9 cellular contexts compared by ENCODE assay signal in genomic region chr20:63973636-63974401, GRCh38. TPM values are rescaled to one million over a fixed set of nuclear protein-coding genes. Genes with fewer than 3 reads are reported as not detected.
A peak's percentile ranks its signal among the peaks of the same experiment; 100 is the strongest.
DNase-seq lines count a peak whose midpoint lies in the region; FAIRE-seq and TF ChIP-seq lines count a peak whose summit lies in the region.
"Had no signal": no experiment of that assay in that cellular context is flagged by ENCODE, and none has a peak within 500 bp of the region (broad histone marks: within the 10 kb centered on the region; RNA-seq: fewer than 3 reads in every experiment).

No MANE protein-coding gene starts in this region.

- no peak for FAIRE-seq in urothelium cell line (lab: Jason Lieb, UNC)
- FAIRE-seq: A204.1 had no signal

- H3K27ac ChIP-seq in adrenal gland (peak overlapping the region in 2 of 5 donors; percentile 45 to 50), trophoblast cell (ENCODE audit: low read depth, low read length) (no peak overlapping the region)

- H3K36me3 ChIP-seq in adrenal gland (replicated peaks in 1 of 2) (no peaks in the 10 kb centered on the region), trophoblast cell (ENCODE audit: control insufficient read depth in 1 of 2, insufficient read depth in 2 of 2, low read length in 2 of 2) (peaks cover 0 to 2% of the 10 kb centered on the region in 2 experiments)

- no peak overlapping the region for H4K91ac ChIP-seq in trophoblast cell (ENCODE audit: low read depth, low read length)

- no peak overlapping the region for H3K18ac ChIP-seq in trophoblast cell (ENCODE audit: low read length)

- no peak overlapping the region for H2AK5ac ChIP-seq in trophoblast cell (ENCODE audit: low read length)

- intact Hi-C loops in adrenal gland (cut with DNase I) (loop anchor here (2.0 to 10.0 kb wide), 3 partner anchors 189 to 435 kb away; no protein-coding TSS in a partner anchor), cardiac septum (cut with DNase I) (loop anchor here (2.0 to 10.0 kb wide), 3 partner anchors 65 to 437 kb away; partner anchors contain the start of gene PTK6)

- H2BK12ac ChIP-seq in trophoblast cell (ENCODE audit: low read length): no peak overlapping the region

- H3K27me3 ChIP-seq in adrenal gland (no peaks in the 10 kb centered on the region), trophoblast cell (ENCODE audit: insufficient read depth, low read length) (no peaks in the 10 kb centered on the region)

- no peak overlapping the region for H2BK120ac ChIP-seq in trophoblast cell (ENCODE audit: insufficient read depth, low read length, poor library complexity)

- H3K23ac ChIP-seq in trophoblast cell (ENCODE audit: low read length): no peak overlapping the region

- peaks cover 8 to 20% of the 10 kb centered on the region in 2 donors for H3K4me1 ChIP-seq in adrenal gland (replicated peaks in 1 of 2)
- H3K4me1 ChIP-seq in trophoblast cell (ENCODE audit: control insufficient read depth in 1 of 2, insufficient read depth in 2 of 2, low read length in 2 of 2): peaks cover 15 to 21% of the 10 kb centered on the region in 2 experiments

- DNase-seq in NCI-H1436 (lab: John Stamatoyannopoulos, UW): peak; percentile 53
- DNase-seq in NCI-H1436 treated with DMSO at 0.1 percent for 48 hours (lab: John Stamatoyannopoulos, UW): no peak
- peak; percentile 87 for DNase-seq in NB4 (ENCODE audit: low read depth)
- peak; percentile 86 for DNase-seq in SW480 (ENCODE audit: low spot score)
- peak; percentile 84 to 94 (median 90) for DNase-seq in adrenal gland
- peak; percentile 93 for DNase-seq in cardiac septum (ENCODE audit: low spot score)
- peak; percentile 79 to 90 for DNase-seq in trophoblast cell
- peak; percentile 90 for DNase-seq in urothelium cell line (ENCODE audit: low spot score)

- H3K79me1 ChIP-seq in trophoblast cell (ENCODE audit: low read length): peaks cover 11% of the 10 kb centered on the region

- H3K9me3 ChIP-seq in adrenal gland (replicated peaks in 1 of 3): no peaks in the 10 kb centered on the region
- peaks cover under 1% of the 10 kb centered on the region for H3K9me3 ChIP-seq in trophoblast cell (ENCODE audit: insufficient read depth, low read depth, low read length)

- H3K4me3 ChIP-seq in NB4 (ENCODE audit: low read depth, low read length): no peak overlapping the region
- peak overlapping the region in 1 of 4 donors; percentile 47 for H3K4me3 ChIP-seq in adrenal gland
- peak overlapping the region; percentile 27 for H3K4me3 ChIP-seq in trophoblast cell (ENCODE audit: low read depth, low read length)

- H4K8ac ChIP-seq in trophoblast cell (ENCODE audit: low read depth, low read length): no peak overlapping the region

- no peak for TF ChIP-seq POLR2A in NB4 (IDR thresholded peaks at IDR 0.05; ENCODE audit: extremely low read depth, insufficient read length)
- no peak for TF ChIP-seq POLR2A in adrenal gland (IDR thresholded peaks at IDR 0.05)

- H3K79me2 ChIP-seq in trophoblast cell (ENCODE audit: control insufficient read depth, insufficient read depth, low read length, poor library complexity): peaks cover 7% of the 10 kb centered on the region

- H3K4me2 ChIP-seq in trophoblast cell (ENCODE audit: low read length): peak overlapping the region; percentile 85

- 10 to 13% (median 11%) methylated on average over 30 to 37 of the region's 37 CpGs for WGBS in adrenal gland, 4 donors
- WGBS in trophoblast cell (ENCODE audit: extremely low coverage, insufficient coverage, insufficient read length): no CpG with 5 or more reads among the region's 37 CpGs

- H3K4ac ChIP-seq in trophoblast cell (ENCODE audit: low read depth, low read length): no peak overlapping the region

- H2BK5ac ChIP-seq in trophoblast cell (ENCODE audit: low read depth, low read length, poor library complexity): no peak overlapping the region

- TF ChIP-seq CTCF in NB4 (IDR thresholded peaks at IDR 0.05; ENCODE audit: low read depth, low read length): peak; percentile 93
- TF ChIP-seq CTCF in adrenal gland (IDR thresholded peaks at IDR 0.05): peak; percentile 95 to 100 (median 98)

- H2AFZ ChIP-seq in trophoblast cell (ENCODE audit: insufficient read depth, low read length, poor library complexity): peak overlapping the region; percentile 37

- no peak overlapping the region for H4K12ac ChIP-seq in trophoblast cell (ENCODE audit: low read depth, low read length)

- H3K9ac ChIP-seq in trophoblast cell (ENCODE audit: low read length): peak overlapping the region; percentile 2

- no peak overlapping the region for H3K14ac ChIP-seq in trophoblast cell (ENCODE audit: low read length)

RNA-seq across cellular contexts. Expression of gene ZNF512B, which starts 4.1 kb away (rescaled TPM):
- total RNA-seq in adrenal gland (10 to 100 TPM in 6 of 8 donors, 1 to 10 TPM in 2; 8.5 to 24.7 (median 13.9) TPM), cardiac septum (12.8 TPM)
- polyA plus RNA-seq in adrenal gland: 10 to 100 TPM in 2 of 3 donors, 1 to 10 TPM in 1; 3.5 to 39.4 (median 12.1) TPM
- 7.5 and 7.8 TPM in 2 replicates for polyA plus RNA-seq in trophoblast cell (2013)

RNA-seq across cellular contexts. Expression of gene SAMD10, which starts 5.6 kb away (rescaled TPM):
- total RNA-seq in adrenal gland (1 to 10 TPM; 1.1 to 8.8 (median 4.6) TPM), cardiac septum (4.0 TPM)
- 1 to 10 TPM; 1.7 to 8.4 (median 4.4) TPM for polyA plus RNA-seq in adrenal gland
- polyA plus RNA-seq in trophoblast cell (2013): 4.3 and 4.5 TPM in 2 replicates

RNA-seq across cellular contexts. Expression of gene PRPF6, which starts 7.1 kb away (rescaled TPM):
- 10 to 100 TPM; 51.6 to 73.9 (median 58.4) TPM for total RNA-seq in adrenal gland
- 10 to 100 TPM; 48.3 to 49.8 (median 49.1) TPM for polyA plus RNA-seq in adrenal gland
- total RNA-seq in cardiac septum: 47.5 TPM
- polyA plus RNA-seq in trophoblast cell (2013): 45.4 and 45.8 TPM in 2 replicates

RNA-seq across cellular contexts. Expression of gene UCKL1, which starts 17.6 kb away (rescaled TPM):
- total RNA-seq in adrenal gland (10 to 100 TPM; 14.9 to 56.8 (median 37.2) TPM), cardiac septum (43.2 TPM)
- 100 to 1,000 TPM in 1 of 3 donors, 10 to 100 TPM in 2; 12.1 to 101 (median 91.3) TPM for polyA plus RNA-seq in adrenal gland
- polyA plus RNA-seq in trophoblast cell (2013): 28.2 and 30.1 TPM in 2 replicates
